Comparison of ENCODE assay signal across 13 cellular contexts in the genomic region with DNA sequence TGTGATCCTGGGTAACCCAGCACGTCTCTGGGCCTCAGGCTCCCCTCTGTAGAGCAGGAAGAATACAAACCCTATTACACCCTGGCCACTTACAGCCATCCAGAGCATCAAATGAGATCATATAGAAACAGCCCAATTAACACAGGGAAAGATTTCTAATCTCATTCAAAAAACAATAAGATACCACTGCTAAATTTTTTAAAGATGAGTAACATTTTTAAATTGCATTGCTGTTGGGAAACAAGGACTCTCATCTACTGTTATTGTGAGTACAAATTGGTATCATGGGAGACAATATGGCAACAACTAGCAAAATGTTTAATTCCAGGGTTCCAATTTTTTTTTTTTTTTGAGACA. TPM values are rescaled to one million over a fixed set of nuclear protein-coding genes. Genes with fewer than 3 reads are reported as not detected.
DNase-seq lines count a peak whose midpoint lies in the region; ATAC-seq, FAIRE-seq and TF ChIP-seq lines count a peak whose summit lies in the region.
"Had no signal": no experiment of that assay in that cellular context is flagged by ENCODE, and none has a peak within 500 bp of the region (broad histone marks: within the 10 kb centered on the region; RNA-seq: fewer than 3 reads in every experiment).

No MANE protein-coding gene starts in this region.

- ATAC-seq in sciatic nerve (peak; percentile 11), GM21447 (IDR thresholded peaks at IDR 0.05; ENCODE audit: unreplicated experiment) (no peak), GM18907 (IDR thresholded peaks at IDR 0.05; ENCODE audit: unreplicated experiment) (no peak)
- ATAC-seq: CD8-positive, alpha-beta T cell had no signal

- H3K4me1 ChIP-seq in SJSA1 (replicated peaks) = peaks cover 15% of the 10 kb centered on the region

- no peak overlapping the region for H3K4me3 ChIP-seq in SJSA1
- H3K4me3 ChIP-seq in WERI-Rb-1 (ENCODE audit: low read depth, low read length) = no peak overlapping the region
- H3K4me3 ChIP-seq: heart right ventricle, thyroid gland had no signal

- peak; percentile 70 for DNase-seq in GM03348 (ENCODE audit: low spot score)
- peak in 1 of 2 experiments; percentile 47 for DNase-seq in SJSA1 (ENCODE audit: low read depth in 1 of 2, low spot score in 2 of 2)
- peak; percentile 44 for DNase-seq in fibroblast of gingiva (ENCODE audit: low read depth)
- no peak for DNase-seq in sciatic nerve (ENCODE audit: low spot score)
- DNase-seq in urothelium cell line (ENCODE audit: low spot score) = no peak
- DNase-seq in WERI-Rb-1 = no peak
- DNase-seq: NK-92 treated with Interleukin-12 subunit alpha and Interleukin-12 subunit beta, amount 100 ng/mL, for 24 hours; SHP77 treated with DMSO at 0.1 percent for 48 hours had no signal

- FAIRE-seq in urothelium cell line (lab: Jason Lieb, UNC) = no peak

- peak overlapping the region; percentile 52 for H3K27ac ChIP-seq in SJSA1
- no peak overlapping the region for H3K27ac ChIP-seq in WERI-Rb-1

- H3K9me3 ChIP-seq in SJSA1 (replicated peaks) (no peaks in the 10 kb centered on the region), WERI-Rb-1 (ENCODE audit: severe bottlenecking) (no peaks in the 10 kb centered on the region)
- H3K9me3 ChIP-seq: heart right ventricle, thyroid gland had no signal

- no peaks in the 10 kb centered on the region for H3K27me3 ChIP-seq in SJSA1 (replicated peaks)
- H3K27me3 ChIP-seq in WERI-Rb-1 (ENCODE audit: insufficient read depth, low read depth, severe bottlenecking) = no peaks in the 10 kb centered on the region
- H3K27me3 ChIP-seq: heart right ventricle, thyroid gland had no signal

- H3K36me3 ChIP-seq in SJSA1 = no peaks in the 10 kb centered on the region
- H3K36me3 ChIP-seq in WERI-Rb-1 = no peaks in the 10 kb centered on the region
- H3K36me3 ChIP-seq: thyroid gland had no signal

- no peak for TF ChIP-seq CTCF in WERI-Rb-1 (IDR thresholded peaks at IDR 0.05; ENCODE audit: low read depth, low read length)

- intact Hi-C loops in sciatic nerve (cut with DNase I) = no loop called here

RNA-seq across cellular contexts. Expression of gene SRL, which starts 41.1 kb away (rescaled TPM):
- total RNA-seq in SJSA1 (2014; rRNA removed; shearing (Covaris generic)) = 0.05 and 0.31 TPM in 2 replicates
- 1.9 TPM for total RNA-seq in sciatic nerve
- total RNA-seq: CD8-positive, alpha-beta T cell had no signal

Comparison
In these comparisons a context has a peak if more than half of its experiments do, and no peak if none do; other contexts are left out.
1. DNase-seq: peak in GM03348 (single experiment) and fibroblast of gingiva (single experiment); none in sciatic nerve (single experiment), urothelium cell line (single experiment) and WERI-Rb-1 (single experiment).